1 cellular context compared by ENCODE assay signal in the genomic region with DNA sequence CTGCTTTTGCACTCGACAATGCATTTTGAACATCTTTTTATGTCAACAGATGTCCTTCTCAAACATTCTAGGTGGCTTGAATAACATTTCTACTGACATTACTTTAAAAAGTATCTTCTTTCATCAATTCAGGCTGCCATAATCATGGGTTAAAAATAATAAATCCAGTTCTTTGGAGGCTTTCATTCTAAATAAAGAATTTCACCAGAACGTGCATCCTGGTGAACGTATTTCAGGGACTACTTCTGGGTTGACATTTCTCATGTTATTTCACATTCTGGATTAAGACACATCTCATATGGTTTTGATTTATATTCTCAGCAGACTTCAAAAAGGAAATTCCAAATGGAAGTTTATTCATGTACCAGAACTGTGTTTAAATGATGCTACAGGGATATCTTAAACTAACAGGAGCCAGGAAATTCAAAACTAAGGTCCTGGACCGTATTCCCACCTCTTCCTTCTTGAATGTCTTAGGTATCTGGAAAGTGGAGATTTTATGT.
TF ChIP-seq lines count a peak whose summit lies in the region.

No MANE protein-coding gene starts in this region.

TF ChIP-seq in SK-N-SH, 30 proteins besides CTCF, POLR2A, EP300 and RAD21 (continued from another document):
- TF ChIP-seq, protein P1, sequence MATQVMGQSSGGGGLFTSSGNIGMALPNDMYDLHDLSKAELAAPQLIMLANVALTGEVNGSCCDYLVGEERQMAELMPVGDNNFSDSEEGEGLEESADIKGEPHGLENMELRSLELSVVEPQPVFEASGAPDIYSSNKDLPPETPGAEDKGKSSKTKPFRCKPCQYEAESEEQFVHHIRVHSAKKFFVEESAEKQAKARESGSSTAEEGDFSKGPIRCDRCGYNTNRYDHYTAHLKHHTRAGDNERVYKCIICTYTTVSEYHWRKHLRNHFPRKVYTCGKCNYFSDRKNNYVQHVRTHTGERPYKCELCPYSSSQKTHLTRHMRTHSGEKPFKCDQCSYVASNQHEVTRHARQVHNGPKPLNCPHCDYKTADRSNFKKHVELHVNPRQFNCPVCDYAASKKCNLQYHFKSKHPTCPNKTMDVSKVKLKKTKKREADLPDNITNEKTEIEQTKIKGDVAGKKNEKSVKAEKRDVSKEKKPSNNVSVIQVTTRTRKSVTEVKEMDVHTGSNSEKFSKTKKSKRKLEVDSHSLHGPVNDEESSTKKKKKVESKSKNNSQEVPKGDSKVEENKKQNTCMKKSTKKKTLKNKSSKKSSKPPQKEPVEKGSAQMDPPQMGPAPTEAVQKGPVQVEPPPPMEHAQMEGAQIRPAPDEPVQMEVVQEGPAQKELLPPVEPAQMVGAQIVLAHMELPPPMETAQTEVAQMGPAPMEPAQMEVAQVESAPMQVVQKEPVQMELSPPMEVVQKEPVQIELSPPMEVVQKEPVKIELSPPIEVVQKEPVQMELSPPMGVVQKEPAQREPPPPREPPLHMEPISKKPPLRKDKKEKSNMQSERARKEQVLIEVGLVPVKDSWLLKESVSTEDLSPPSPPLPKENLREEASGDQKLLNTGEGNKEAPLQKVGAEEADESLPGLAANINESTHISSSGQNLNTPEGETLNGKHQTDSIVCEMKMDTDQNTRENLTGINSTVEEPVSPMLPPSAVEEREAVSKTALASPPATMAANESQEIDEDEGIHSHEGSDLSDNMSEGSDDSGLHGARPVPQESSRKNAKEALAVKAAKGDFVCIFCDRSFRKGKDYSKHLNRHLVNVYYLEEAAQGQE (IDR thresholded peaks at IDR 0.05; ENCODE audit: low read depth, low read length), result no peak
- TF ChIP-seq, protein P2, sequence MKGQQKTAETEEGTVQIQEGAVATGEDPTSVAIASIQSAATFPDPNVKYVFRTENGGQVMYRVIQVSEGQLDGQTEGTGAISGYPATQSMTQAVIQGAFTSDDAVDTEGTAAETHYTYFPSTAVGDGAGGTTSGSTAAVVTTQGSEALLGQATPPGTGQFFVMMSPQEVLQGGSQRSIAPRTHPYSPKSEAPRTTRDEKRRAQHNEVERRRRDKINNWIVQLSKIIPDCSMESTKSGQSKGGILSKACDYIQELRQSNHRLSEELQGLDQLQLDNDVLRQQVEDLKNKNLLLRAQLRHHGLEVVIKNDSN (IDR thresholded peaks at IDR 0.05; ENCODE audit: borderline replicate concordance, low read depth), result no peak
- peak; percentile 65 for TF ChIP-seq TCF12 (IDR thresholded peaks at IDR 0.05)
- 0 out of 2 replicates have a peak, but pooled peaks have one; percentile 25 for TF ChIP-seq FOXM1 (IDR thresholded peaks at IDR 0.05; ENCODE audit: low read depth)
- TF ChIP-seq, protein P3, sequence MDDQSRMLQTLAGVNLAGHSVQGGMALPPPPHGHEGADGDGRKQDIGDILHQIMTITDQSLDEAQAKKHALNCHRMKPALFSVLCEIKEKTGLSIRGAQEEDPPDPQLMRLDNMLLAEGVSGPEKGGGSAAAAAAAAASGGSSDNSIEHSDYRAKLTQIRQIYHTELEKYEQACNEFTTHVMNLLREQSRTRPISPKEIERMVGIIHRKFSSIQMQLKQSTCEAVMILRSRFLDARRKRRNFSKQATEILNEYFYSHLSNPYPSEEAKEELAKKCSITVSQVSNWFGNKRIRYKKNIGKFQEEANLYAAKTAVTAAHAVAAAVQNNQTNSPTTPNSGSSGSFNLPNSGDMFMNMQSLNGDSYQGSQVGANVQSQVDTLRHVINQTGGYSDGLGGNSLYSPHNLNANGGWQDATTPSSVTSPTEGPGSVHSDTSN (IDR thresholded peaks at IDR 0.05), result 0 out of 2 replicates have a peak, but pooled peaks have one; percentile 9
TF ChIP-seq in SK-N-SH: peak in this region for 3.
